ENCODE assay signal across 1 cellular context in genomic region chr9:133127340-133127981, GRCh38.
TF ChIP-seq lines count a peak whose summit lies in the region.

No MANE protein-coding gene starts in this region.

TF ChIP-seq in GM23338, 12 proteins besides CTCF, POLR2A, EP300 and RAD21 (continued from another document):
- TF ChIP-seq, protein P1, sequence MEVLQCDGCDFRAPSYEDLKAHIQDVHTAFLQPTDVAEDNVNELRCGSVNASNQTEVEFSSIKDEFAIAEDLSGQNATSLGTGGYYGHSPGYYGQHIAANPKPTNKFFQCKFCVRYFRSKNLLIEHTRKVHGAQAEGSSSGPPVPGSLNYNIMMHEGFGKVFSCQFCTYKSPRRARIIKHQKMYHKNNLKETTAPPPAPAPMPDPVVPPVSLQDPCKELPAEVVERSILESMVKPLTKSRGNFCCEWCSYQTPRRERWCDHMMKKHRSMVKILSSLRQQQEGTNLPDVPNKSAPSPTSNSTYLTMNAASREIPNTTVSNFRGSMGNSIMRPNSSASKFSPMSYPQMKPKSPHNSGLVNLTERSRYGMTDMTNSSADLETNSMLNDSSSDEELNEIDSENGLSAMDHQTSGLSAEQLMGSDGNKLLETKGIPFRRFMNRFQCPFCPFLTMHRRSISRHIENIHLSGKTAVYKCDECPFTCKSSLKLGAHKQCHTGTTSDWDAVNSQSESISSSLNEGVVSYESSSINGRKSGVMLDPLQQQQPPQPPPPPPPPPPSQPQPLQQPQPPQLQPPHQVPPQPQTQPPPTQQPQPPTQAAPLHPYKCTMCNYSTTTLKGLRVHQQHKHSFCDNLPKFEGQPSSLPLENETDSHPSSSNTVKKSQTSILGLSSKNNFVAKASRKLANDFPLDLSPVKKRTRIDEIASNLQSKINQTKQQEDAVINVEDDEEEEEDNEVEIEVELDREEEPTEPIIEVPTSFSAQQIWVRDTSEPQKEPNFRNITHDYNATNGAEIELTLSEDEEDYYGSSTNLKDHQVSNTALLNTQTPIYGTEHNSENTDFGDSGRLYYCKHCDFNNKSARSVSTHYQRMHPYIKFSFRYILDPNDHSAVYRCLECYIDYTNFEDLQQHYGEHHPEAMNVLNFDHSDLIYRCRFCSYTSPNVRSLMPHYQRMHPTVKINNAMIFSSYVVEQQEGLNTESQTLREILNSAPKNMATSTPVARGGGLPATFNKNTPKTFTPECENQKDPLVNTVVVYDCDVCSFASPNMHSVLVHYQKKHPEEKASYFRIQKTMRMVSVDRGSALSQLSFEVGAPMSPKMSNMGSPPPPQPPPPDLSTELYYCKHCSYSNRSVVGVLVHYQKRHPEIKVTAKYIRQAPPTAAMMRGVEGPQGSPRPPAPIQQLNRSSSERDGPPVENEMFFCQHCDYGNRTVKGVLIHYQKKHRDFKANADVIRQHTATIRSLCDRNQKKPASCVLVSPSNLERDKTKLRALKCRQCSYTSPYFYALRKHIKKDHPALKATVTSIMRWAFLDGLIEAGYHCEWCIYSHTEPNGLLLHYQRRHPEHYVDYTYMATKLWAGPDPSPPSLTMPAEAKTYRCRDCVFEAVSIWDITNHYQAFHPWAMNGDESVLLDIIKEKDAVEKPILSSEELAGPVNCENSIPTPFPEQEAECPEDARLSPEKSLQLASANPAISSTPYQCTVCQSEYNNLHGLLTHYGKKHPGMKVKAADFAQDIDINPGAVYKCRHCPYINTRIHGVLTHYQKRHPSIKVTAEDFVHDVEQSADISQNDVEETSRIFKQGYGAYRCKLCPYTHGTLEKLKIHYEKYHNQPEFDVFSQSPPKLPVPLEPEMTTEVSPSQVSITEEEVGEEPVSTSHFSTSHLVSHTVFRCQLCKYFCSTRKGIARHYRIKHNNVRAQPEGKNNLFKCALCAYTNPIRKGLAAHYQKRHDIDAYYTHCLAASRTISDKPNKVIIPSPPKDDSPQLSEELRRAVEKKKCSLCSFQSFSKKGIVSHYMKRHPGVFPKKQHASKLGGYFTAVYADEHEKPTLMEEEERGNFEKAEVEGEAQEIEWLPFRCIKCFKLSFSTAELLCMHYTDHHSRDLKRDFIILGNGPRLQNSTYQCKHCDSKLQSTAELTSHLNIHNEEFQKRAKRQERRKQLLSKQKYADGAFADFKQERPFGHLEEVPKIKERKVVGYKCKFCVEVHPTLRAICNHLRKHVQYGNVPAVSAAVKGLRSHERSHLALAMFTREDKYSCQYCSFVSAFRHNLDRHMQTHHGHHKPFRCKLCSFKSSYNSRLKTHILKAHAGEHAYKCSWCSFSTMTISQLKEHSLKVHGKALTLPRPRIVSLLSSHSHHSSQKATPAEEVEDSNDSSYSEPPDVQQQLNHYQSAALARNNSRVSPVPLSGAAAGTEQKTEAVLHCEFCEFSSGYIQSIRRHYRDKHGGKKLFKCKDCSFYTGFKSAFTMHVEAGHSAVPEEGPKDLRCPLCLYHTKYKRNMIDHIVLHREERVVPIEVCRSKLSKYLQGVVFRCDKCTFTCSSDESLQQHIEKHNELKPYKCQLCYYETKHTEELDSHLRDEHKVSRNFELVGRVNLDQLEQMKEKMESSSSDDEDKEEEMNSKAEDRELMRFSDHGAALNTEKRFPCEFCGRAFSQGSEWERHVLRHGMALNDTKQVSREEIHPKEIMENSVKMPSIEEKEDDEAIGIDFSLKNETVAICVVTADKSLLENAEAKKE (CRISPR knock-in tag; IDR thresholded peaks at IDR 0.05), result no peak
- TF ChIP-seq, protein P2, sequence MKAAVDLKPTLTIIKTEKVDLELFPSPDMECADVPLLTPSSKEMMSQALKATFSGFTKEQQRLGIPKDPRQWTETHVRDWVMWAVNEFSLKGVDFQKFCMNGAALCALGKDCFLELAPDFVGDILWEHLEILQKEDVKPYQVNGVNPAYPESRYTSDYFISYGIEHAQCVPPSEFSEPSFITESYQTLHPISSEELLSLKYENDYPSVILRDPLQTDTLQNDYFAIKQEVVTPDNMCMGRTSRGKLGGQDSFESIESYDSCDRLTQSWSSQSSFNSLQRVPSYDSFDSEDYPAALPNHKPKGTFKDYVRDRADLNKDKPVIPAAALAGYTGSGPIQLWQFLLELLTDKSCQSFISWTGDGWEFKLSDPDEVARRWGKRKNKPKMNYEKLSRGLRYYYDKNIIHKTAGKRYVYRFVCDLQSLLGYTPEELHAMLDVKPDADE (IDR thresholded peaks at IDR 0.05), result no peak
- no peak for TF ChIP-seq NANOG (IDR thresholded peaks at IDR 0.05; ENCODE audit: borderline replicate concordance)
- TF ChIP-seq CREB1 (CRISPR knock-in tag; IDR thresholded peaks at IDR 0.05; ENCODE audit: low read depth), result no peak
